Comparison of ENCODE assay signal across 18 cellular contexts in genomic region chr17:43573579-43574321, GRCh38.
"Had no signal": no experiment of that assay in that cellular context is flagged by ENCODE, and none has a peak within 500 bp of the region (broad histone marks: within the 10 kb centered on the region; RNA-seq: fewer than 3 reads in every experiment).

No MANE protein-coding gene starts in this region.

- FAIRE-seq: endometrium, TTC549 had no signal

- H3K4me1 ChIP-seq: parathyroid adenoma, testis had no signal

- DNase-seq: activated gamma-delta T cell treated with Interleukin-2 at 50 U/mL for 16 hours; activated T-cell treated with anti-CD3 and anti-CD28 coated beads, Interleukin-2, amount 50 U/mL, for 1 hour; effector CD4-positive, alpha-beta T cell; heart left ventricle; islet precursor cell; left cardiac atrium; lower lobe of right lung; stimulated activated CD4-positive, alpha-beta T cell treated with anti-CD3 and anti-CD28 coated beads, Interleukin-2, amount 100 ng/mL, for 48 hours; stimulated activated naive CD4-positive, alpha-beta T cell; T-helper 1 cell; testis; upper lobe of left lung had no signal

- H3K27me3 ChIP-seq: heart left ventricle, testis, upper lobe of left lung had no signal

- H3K9me3 ChIP-seq: heart left ventricle, lower lobe of right lung, testis, upper lobe of left lung had no signal

- H3K27ac ChIP-seq: heart left ventricle, lower lobe of right lung, parathyroid adenoma, testis, upper lobe of left lung had no signal

- H3K9ac ChIP-seq: parathyroid adenoma had no signal

- H3K4me2 ChIP-seq: smooth muscle cell had no signal

- ATAC-seq: heart left ventricle; left cardiac atrium; lower lobe of right lung; natural killer cell treated with Interleukin-12 subunit alpha and Interleukin-12 subunit beta and Interleukin-15 and Interleukin-18, amount 100 ng/mL, for 72 hours; sciatic nerve had no signal

- H3K4me3 ChIP-seq: heart left ventricle, lower lobe of right lung, smooth muscle cell, testis, upper lobe of left lung had no signal

- H3K36me3 ChIP-seq: heart left ventricle, lower lobe of right lung, upper lobe of left lung had no signal
